1 cellular context compared by ENCODE assay signal in genomic region chr6:158143700-158144099, GRCh38.
TF ChIP-seq lines count a peak whose summit lies in the region.

No MANE protein-coding gene starts in this region.

TF ChIP-seq in K562, 482 proteins besides CTCF, POLR2A, EP300 and RAD21 (continued from another document):
- TF ChIP-seq ZNF449 (CRISPR knock-in tag; IDR thresholded peaks at IDR 0.05) = no peak
- no peak for TF ChIP-seq KDM5B (IDR thresholded peaks at IDR 0.05; ENCODE audit: insufficient replicate concordance, low read depth, low read length)
- TF ChIP-seq FOXA3 (CRISPR knock-in tag; conservative IDR thresholded peaks at IDR 0.05 in 1 of 2, IDR thresholded peaks at IDR 0.05 in 1 of 2) = 0 out of 4 replicates have a peak, but pooled peaks of 1 of the 2 experiments have one; percentile 8
- TF ChIP-seq HNRNPK (IDR thresholded peaks at IDR 0.05; ENCODE audit: low read depth, low read length, poor library complexity, severe bottlenecking) = no peak
- no peak for TF ChIP-seq YBX1 (IDR thresholded peaks at IDR 0.05)
